Comparison of ENCODE assay signal across 7 cellular contexts in the genomic region with DNA sequence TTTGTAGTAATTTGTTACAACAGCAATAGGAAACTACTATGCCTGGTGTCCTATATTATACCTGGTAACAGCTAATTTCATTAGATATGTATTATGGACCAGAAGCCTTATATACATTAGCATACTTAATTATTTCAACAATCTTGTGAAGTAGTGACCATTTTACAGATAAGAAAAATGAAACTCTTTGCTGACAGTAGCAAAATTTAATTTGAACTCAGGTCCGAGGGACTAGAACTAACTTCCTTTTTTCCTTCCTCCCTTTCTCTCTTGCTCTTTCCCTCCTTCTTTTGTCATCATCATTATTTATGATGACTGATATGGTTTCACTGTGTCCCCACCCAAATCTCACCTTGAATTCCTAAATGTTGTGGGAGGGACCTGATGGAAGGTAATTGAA.
"Had no signal": no experiment of that assay in that cellular context is flagged by ENCODE, and none has a peak within 500 bp of the region (broad histone marks: within the 10 kb centered on the region; RNA-seq: fewer than 3 reads in every experiment).

No MANE protein-coding gene starts in this region.

- H3K4me3 ChIP-seq: GM23338 had no signal

- FAIRE-seq: H1, H54 had no signal

- ATAC-seq: GM23338 had no signal

- DNase-seq: H9, HCEC 1CT, KBM-7 had no signal

- H3K9ac ChIP-seq: KMS-11 had no signal

- H3K4me2 ChIP-seq: GM23338, KMS-11 had no signal

- H3K27ac ChIP-seq: KMS-11 had no signal

- H2AFZ ChIP-seq: GM23338 had no signal
